ENCODE assay signal across 1 cellular context in genomic region chr4:14790487-14790886, GRCh38.
TF ChIP-seq lines count a peak whose summit lies in the region.

No MANE protein-coding gene starts in this region.

TF ChIP-seq in WTC11, 78 proteins besides CTCF, POLR2A, EP300 and RAD21 (continued from another document):
- TF ChIP-seq E2F4 (CRISPR knock-in tag; IDR thresholded peaks at IDR 0.05; ENCODE audit: borderline replicate concordance, low read depth), result no peak
- no peak for TF ChIP-seq NR2C2 (CRISPR knock-in tag; IDR thresholded peaks at IDR 0.05)
